Comparison of ENCODE assay signal across 12 cellular contexts in the genomic region with DNA sequence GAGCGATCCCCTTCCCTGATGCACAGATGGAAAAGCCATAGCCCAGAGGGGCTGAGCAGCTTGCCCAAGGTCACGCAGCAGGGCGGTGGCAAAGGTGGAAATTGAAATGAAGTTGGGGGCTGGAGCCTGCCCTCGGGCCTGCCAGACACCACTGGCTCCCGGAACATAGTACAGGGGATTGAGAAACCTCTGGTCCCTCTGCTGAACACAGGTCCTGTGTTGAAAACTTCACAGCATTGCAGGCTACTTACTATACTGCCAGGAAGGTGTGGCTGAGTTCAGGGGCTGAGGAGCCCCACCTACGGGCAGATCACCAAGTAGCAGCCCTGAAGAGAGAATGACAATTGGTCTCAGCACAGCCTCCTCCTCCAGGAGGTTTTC.
DNase-seq lines count a peak whose midpoint lies in the region; ATAC-seq and TF ChIP-seq lines count a peak whose summit lies in the region.
"Had no signal": no experiment of that assay in that cellular context is flagged by ENCODE, and none has a peak within 500 bp of the region (broad histone marks: within the 10 kb centered on the region; RNA-seq: fewer than 3 reads in every experiment).

No MANE protein-coding gene starts in this region.

- peaks cover 0 to 5% of the 10 kb centered on the region in 2 experiments; a peak in 1 of 4 replicates for H3K4me1 ChIP-seq in SK-N-SH (ENCODE audit: control insufficient read depth in 1 of 2, insufficient read depth in 2 of 2, low read depth in 1 of 2, low read length in 1 of 2)

- CTCF ChIA-PET in SK-N-SH (lab: Yijun Ruan, JAX) = interaction anchor here (1.0 to 5.7 kb wide), 7 partner anchors 8 to 390 kb away, joined by 3 to 39 read pairs (median 5); no protein-coding TSS in a partner anchor

- POLR2A ChIA-PET in SK-N-SH (lab: Yijun Ruan, JAX) = no interaction called here

- H3K27ac ChIP-seq in SK-N-SH (ENCODE audit: low read depth in 2 of 2, low read length in 1 of 2) = no peak overlapping the region

- TF ChIP-seq RAD21 in SK-N-SH (IDR thresholded peaks at IDR 0.05; ENCODE audit: low read length) = peak; percentile 60

- no peak overlapping the region for H3K4me3 ChIP-seq in SK-N-SH (ENCODE audit: low read depth in 2 of 2, low read length in 1 of 2)

- H3K79me2 ChIP-seq in SK-N-SH (ENCODE audit: insufficient read depth) = no peaks in the 10 kb centered on the region

- no peak for TF ChIP-seq CTCF in GM20000 (IDR thresholded peaks at IDR 0.05; ENCODE audit: extremely low read depth, missing control alignments)
- peak; percentile 42 for TF ChIP-seq CTCF in SK-N-SH (IDR thresholded peaks at IDR 0.05)

- H3K27me3 ChIP-seq in SK-N-SH (ENCODE audit: insufficient read depth) = no peaks in the 10 kb centered on the region

- no peaks in the 10 kb centered on the region for H3K9me3 ChIP-seq in SK-N-SH

- H3K4me2 ChIP-seq in SK-N-SH = no peak overlapping the region

- DNase-seq in A172 (ENCODE audit: low spot score) (peak; percentile 35), GM20000 (ENCODE audit: low spot score) (peak; percentile 11), SK-N-SH (peak; percentile 40), iPS DF 19.7 (ENCODE audit: low read depth, low spot score) (peak; percentile 50), NCI-H2029 (lab: John Stamatoyannopoulos, UW) (no peak), retina (no peak), Ammon's horn (ENCODE audit: low spot score) (no peak)
- DNase-seq: amniotic stem cell, DMS79, IMR-90, T-helper 9 cell had no signal

- H3K9ac ChIP-seq in SK-N-SH = no peak overlapping the region

- no peak for TF ChIP-seq EP300 in SK-N-SH (IDR thresholded peaks at IDR 0.05; ENCODE audit: borderline replicate concordance in 1 of 2, low read depth in 1 of 2, low read length in 1 of 2)

- H3F3A ChIP-seq in SK-N-SH (replicated peaks; ENCODE audit: insufficient read depth) = peaks cover 3% of the 10 kb centered on the region

- no peaks in the 10 kb centered on the region for H3K9me2 ChIP-seq in SK-N-SH

- WGBS in SK-N-SH (ENCODE audit: low lambda C conversion rate) = 80% methylated on average over 6 of the region's 6 CpGs

- no peak for ATAC-seq in HG02970 (IDR thresholded peaks at IDR 0.05; ENCODE audit: low FRiP score, unreplicated experiment)

- H2AFZ ChIP-seq in SK-N-SH (ENCODE audit: low read depth) = no peak overlapping the region

- no peaks in the 10 kb centered on the region for H4K20me1 ChIP-seq in SK-N-SH (ENCODE audit: insufficient read depth)

- H3K36me3 ChIP-seq in SK-N-SH (replicated peaks in 1 of 2; ENCODE audit: control insufficient read depth in 1 of 2, insufficient read depth in 2 of 2, low read length in 1 of 2) = no peaks in the 10 kb centered on the region

TF ChIP-seq in SK-N-SH, 30 proteins besides CTCF, POLR2A, EP300 and RAD21:
- no peak for TF ChIP-seq JUND (IDR thresholded peaks at IDR 0.05)
- TF ChIP-seq SMC3 (IDR thresholded peaks at IDR 0.05; ENCODE audit: low read depth, low read length) = peak; percentile 41
TF ChIP-seq in SK-N-SH: peak in this region for 1.

Comparison
In these comparisons a context has a peak if more than half of its experiments do, and no peak if none do; other contexts are left out.
1. DNase-seq: peak in A172 (single experiment), GM20000 (single experiment), SK-N-SH (single experiment) and iPS DF 19.7 (single experiment); none in NCI-H2029 (single experiment), retina (single experiment) and Ammon's horn (single experiment).